In the genomic region with DNA sequence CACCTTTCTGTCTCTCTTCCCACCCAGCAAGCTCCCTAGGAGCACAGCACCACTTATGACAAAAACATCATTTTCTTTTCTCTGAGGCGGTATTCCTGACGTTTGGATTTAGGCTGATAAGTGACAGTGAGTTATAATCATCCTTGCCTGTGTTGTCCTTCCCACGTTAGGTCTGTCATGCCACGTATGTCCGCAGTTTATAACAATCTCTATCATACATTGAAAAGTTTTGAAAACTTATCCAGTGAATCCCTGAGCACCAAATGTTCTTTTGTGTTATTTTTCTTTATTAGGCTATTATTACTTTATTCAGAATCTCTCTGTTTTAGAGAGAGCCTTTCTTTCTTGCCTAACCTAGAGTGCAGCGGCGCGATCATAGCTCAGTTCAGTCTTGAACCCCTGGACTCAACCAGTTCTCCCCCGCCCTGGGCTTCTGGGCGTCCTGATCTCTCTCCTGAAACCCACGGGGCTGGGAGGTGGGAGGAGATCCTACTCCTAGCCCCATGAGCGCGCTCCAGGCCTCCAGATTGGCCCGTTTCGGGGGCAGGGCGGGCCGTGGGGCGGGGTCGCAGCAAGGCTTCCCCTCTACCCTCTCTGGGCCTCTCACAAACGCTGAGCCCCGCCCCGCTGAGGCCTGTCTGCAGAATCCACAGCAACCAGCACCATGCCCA, we compare ENCODE assay signal across 8 cellular contexts. TPM values are rescaled to one million over a fixed set of nuclear protein-coding genes. Genes with fewer than 3 reads are reported as not detected.
DNase-seq lines count a peak whose midpoint lies in the region; ATAC-seq and TF ChIP-seq lines count a peak whose summit lies in the region.

TSS of gene GSTM2 (plus strand) at position 606 of the 671 bp plus-strand sequence. CDS start at position 665, 59 bp downstream.

- DNase-seq in NT2/D1 (ENCODE audit: low read depth, low spot score) (peak; percentile 76), fibroblast of lung (ENCODE audit: low read depth in 2 of 2) (peak; percentile 84 to 86), HPDE6-E6E7 (ENCODE audit: extremely low spot score) (no peak)
- peak; percentile 83 to 90 for DNase-seq in activated T-cell treated with anti-CD3 and anti-CD28 coated beads, Interleukin-2, amount 50 U/mL, for 72 hours
- DNase-seq in naive thymus-derived CD8-positive, alpha-beta T cell, result peak; percentile 57 to 90 (median 77)
- peak; percentile 67 to 77 for DNase-seq in stimulated activated CD8-positive, alpha-beta memory T cell treated with anti-CD3 and anti-CD28 coated beads, Interleukin-7, amount 100 ng/mL, for 48 hours (ENCODE audit: extremely low read depth in 1 of 2, low read depth in 1 of 2)

- no peaks in the 10 kb centered on the region for H3K27me3 Mint-ChIP-seq in activated T-cell treated with anti-CD3 and anti-CD28 coated beads, Interleukin-2, amount 50 U/mL, for 72 hours (ENCODE audit: low read depth)
- H3K27me3 Mint-ChIP-seq in naive thymus-derived CD8-positive, alpha-beta T cell, result no peaks in the 10 kb centered on the region

- peak within 1 kb of the TSS; percentile 77 for H2AFZ ChIP-seq in fibroblast of lung (ENCODE audit: low read length)

- H3K4me3 Mint-ChIP-seq in activated T-cell treated with anti-CD3 and anti-CD28 coated beads, Interleukin-2, amount 50 U/mL, for 72 hours, result peak within 1 kb of the TSS; percentile 78 to 86
- peak within 1 kb of the TSS; percentile 76 to 91 (median 85) for H3K4me3 Mint-ChIP-seq in naive thymus-derived CD8-positive, alpha-beta T cell

- H3K4me1 Mint-ChIP-seq in activated T-cell treated with anti-CD3 and anti-CD28 coated beads, Interleukin-2, amount 50 U/mL, for 72 hours (ENCODE audit: low read depth), result peaks cover 20% of the 10 kb centered on the region
- H3K4me1 Mint-ChIP-seq in naive thymus-derived CD8-positive, alpha-beta T cell, result peaks cover 17 to 26% (median 22%) of the 10 kb centered on the region in 4 donors

- peak within 1 kb of the TSS; percentile 83 for H3K4me2 ChIP-seq in fibroblast of lung (ENCODE audit: extremely low read depth, insufficient read depth, low read length)

- ATAC-seq in GM18907 (IDR thresholded peaks at IDR 0.05; ENCODE audit: unreplicated experiment) (peak; percentile 98), HG03066 (IDR thresholded peaks at IDR 0.05; ENCODE audit: low read depth, unreplicated experiment) (peak; percentile 82)
- ATAC-seq in activated T-cell treated with anti-CD3 and anti-CD28 coated beads, Interleukin-2, amount 50 U/mL, for 72 hours (replicated peaks in 1 of 2), result peak; percentile 99
- peak; percentile 99 for ATAC-seq in naive thymus-derived CD8-positive, alpha-beta T cell

- H3K9me3 ChIP-seq in NT2/D1 (ENCODE audit: insufficient read depth, low read length) (peaks cover 3% of the 10 kb centered on the region; the same call in 1 of the 2 replicates), fibroblast of lung (ENCODE audit: control insufficient read depth, insufficient read depth, low read depth, low read length) (no peaks in the 10 kb centered on the region)

- H3K4me1 ChIP-seq in NT2/D1 (ENCODE audit: insufficient read depth, insufficient read length), result peaks cover 4% of the 10 kb centered on the region
- peaks cover 3% of the 10 kb centered on the region for H3K4me1 ChIP-seq in fibroblast of lung (ENCODE audit: control insufficient read depth, extremely low read depth, insufficient read depth, low read length)

- H3K4me3 ChIP-seq in NT2/D1 (ENCODE audit: insufficient read length, low read depth), result peak within 1 kb of the TSS; percentile 51
- H3K4me3 ChIP-seq in fibroblast of lung (replicated peaks in 1 of 4; ENCODE audit: control extremely low read depth in 1 of 4, insufficient read depth in 1 of 4, low read depth in 3 of 4, low read length in 4 of 4), result peak within 1 kb of the TSS; percentile 40 to 64 (median 53)

- no peaks in the 10 kb centered on the region for H4K20me1 ChIP-seq in fibroblast of lung (ENCODE audit: control insufficient read depth, extremely low read depth, insufficient read depth, low read length)

- H3K27ac Mint-ChIP-seq in activated T-cell treated with anti-CD3 and anti-CD28 coated beads, Interleukin-2, amount 50 U/mL, for 72 hours, result no peak within 1 kb of the TSS
- peak within 1 kb of the TSS; percentile 2 to 92 (median 66) for H3K27ac Mint-ChIP-seq in naive thymus-derived CD8-positive, alpha-beta T cell

- H3K9ac ChIP-seq in NT2/D1 (ENCODE audit: insufficient read length, low read depth) (peak within 1 kb of the TSS; percentile 47), fibroblast of lung (ENCODE audit: insufficient read depth, low read length) (no peak within 1 kb of the TSS)

- H3K9me3 Mint-ChIP-seq in activated T-cell treated with anti-CD3 and anti-CD28 coated beads, Interleukin-2, amount 50 U/mL, for 72 hours, result no peaks in the 10 kb centered on the region
- no peaks in the 10 kb centered on the region for H3K9me3 Mint-ChIP-seq in naive thymus-derived CD8-positive, alpha-beta T cell

- no peaks in the 10 kb centered on the region for H3K27me3 ChIP-seq in NT2/D1 (ENCODE audit: insufficient read depth, insufficient read length)
- no peaks in the 10 kb centered on the region for H3K27me3 ChIP-seq in fibroblast of lung (ENCODE audit: control insufficient read depth, insufficient read depth, low read length)

- POLR2A ChIA-PET in naive thymus-derived CD8-positive, alpha-beta T cell (lab: Charles Lee), result interaction anchor here (1.3 kb wide), 1 partner anchor 54 kb away, joined by 3 read pairs; no protein-coding TSS in a partner anchor

- no peak for TF ChIP-seq CTCF in fibroblast of lung (conservative IDR thresholded peaks at IDR 0.05 in 1 of 2, IDR thresholded peaks at IDR 0.05 in 1 of 2; ENCODE audit: low read depth in 1 of 2, low read length in 2 of 2)

- H3K36me3 ChIP-seq in NT2/D1 (ENCODE audit: insufficient read depth, insufficient read length, low read length) (no peaks in the 10 kb centered on the region), fibroblast of lung (ENCODE audit: control insufficient read depth, insufficient read depth, low read length) (no peaks in the 10 kb centered on the region)

- peaks cover 0 to 3% of the 10 kb centered on the region in 2 donors for H3K36me3 Mint-ChIP-seq in activated T-cell treated with anti-CD3 and anti-CD28 coated beads, Interleukin-2, amount 50 U/mL, for 72 hours (ENCODE audit: insufficient read depth in 2 of 2)
- peaks cover 0 to 5% (median 2%) of the 10 kb centered on the region in 3 donors for H3K36me3 Mint-ChIP-seq in naive thymus-derived CD8-positive, alpha-beta T cell

- no peak within 1 kb of the TSS for H3K27ac ChIP-seq in fibroblast of lung (ENCODE audit: insufficient read depth, low read length)

- no peaks in the 10 kb centered on the region for H3K79me2 ChIP-seq in fibroblast of lung (ENCODE audit: control insufficient read depth, insufficient read depth, low read length)

RNA-seq across cellular contexts. Expression of gene GSTM2, which starts in this region (rescaled TPM):
- 10 to 100 TPM; 40.2 to 41.9 TPM for total RNA-seq in activated T-cell treated with anti-CD3 and anti-CD28 coated beads, Interleukin-2, amount 50 U/mL, for 72 hours
- total RNA-seq in fibroblast of lung, result 21.1 and 28.2 TPM in 2 replicates
- polyA plus RNA-seq in fibroblast of lung, result 67.7 and 71.1 TPM in 2 replicates
- polyA plus RNA-seq in fibroblast of lung (2012), result 64.8 and 66.5 TPM in 2 replicates
- 19.1 and 39.5 TPM in 2 replicates for polyA minus RNA-seq in fibroblast of lung (ENCODE audit: low replicate concordance)
- 10 to 100 TPM; 70.7 to 75.9 TPM for total RNA-seq in naive thymus-derived CD8-positive, alpha-beta T cell
- 10 to 100 TPM; 20.8 to 51.7 (median 40.7) TPM for polyA plus RNA-seq in naive thymus-derived CD8-positive, alpha-beta T cell
